12 cellular contexts compared by ENCODE assay signal in the genomic region with DNA sequence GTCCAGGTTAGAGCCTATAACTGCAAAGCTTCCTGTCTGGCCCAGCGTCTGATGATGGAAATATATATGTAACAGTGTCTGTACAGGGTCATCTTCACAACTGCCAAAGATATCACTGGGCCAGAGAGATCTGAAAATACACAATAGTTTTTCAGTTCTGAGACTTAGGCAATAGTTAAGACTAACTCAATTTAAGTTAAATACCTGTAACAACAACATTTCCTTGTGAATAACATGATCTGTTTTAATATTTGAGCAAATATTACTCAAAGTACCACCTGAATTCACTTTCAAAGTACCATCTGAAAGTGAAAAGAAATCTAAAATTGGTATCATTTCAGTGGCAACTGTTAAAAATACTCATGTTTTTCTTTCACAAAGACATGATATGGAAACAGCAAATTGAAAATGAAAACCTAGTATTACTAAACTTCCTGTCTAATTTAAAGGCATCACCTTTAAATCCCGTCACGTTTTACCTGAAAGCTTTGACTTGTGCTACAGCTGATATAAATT.
A peak's percentile ranks its signal among the peaks of the same experiment; 100 is the strongest.
DNase-seq lines count a peak whose midpoint lies in the region; ATAC-seq lines count a peak whose summit lies in the region.
"Had no signal": no experiment of that assay in that cellular context is flagged by ENCODE, and none has a peak within 500 bp of the region (broad histone marks: within the 10 kb centered on the region; RNA-seq: fewer than 3 reads in every experiment).

No MANE protein-coding gene starts in this region.

- peak; percentile 94 for ATAC-seq in GM18517 (IDR thresholded peaks at IDR 0.05; ENCODE audit: unreplicated experiment)
- peak; percentile 72 for ATAC-seq in GM19463 (IDR thresholded peaks at IDR 0.05; ENCODE audit: unreplicated experiment)
- peak; percentile 84 for ATAC-seq in HG02885 (IDR thresholded peaks at IDR 0.05; ENCODE audit: poor library complexity, unreplicated experiment)
- ATAC-seq in HG03565 (IDR thresholded peaks at IDR 0.05; ENCODE audit: unreplicated experiment), result peak; percentile 75

- DNase-seq in effector CD4-positive, alpha-beta T cell, result no peak
- DNase-seq in NCI-H146 treated with DMSO at 0.1 percent for 48 hours (lab: John Stamatoyannopoulos, UW; ENCODE audit: unreplicated experiment) (no peak), EL (no peak), activated gamma-delta T cell (lab: John Stamatoyannopoulos, UW) (no peak)
- DNase-seq: CD4-positive, alpha-beta memory T cell; endodermal cell; trophoblast cell; WERI-Rb-1 had no signal
